ENCODE assay signal across 3 cellular contexts in the genomic region with DNA sequence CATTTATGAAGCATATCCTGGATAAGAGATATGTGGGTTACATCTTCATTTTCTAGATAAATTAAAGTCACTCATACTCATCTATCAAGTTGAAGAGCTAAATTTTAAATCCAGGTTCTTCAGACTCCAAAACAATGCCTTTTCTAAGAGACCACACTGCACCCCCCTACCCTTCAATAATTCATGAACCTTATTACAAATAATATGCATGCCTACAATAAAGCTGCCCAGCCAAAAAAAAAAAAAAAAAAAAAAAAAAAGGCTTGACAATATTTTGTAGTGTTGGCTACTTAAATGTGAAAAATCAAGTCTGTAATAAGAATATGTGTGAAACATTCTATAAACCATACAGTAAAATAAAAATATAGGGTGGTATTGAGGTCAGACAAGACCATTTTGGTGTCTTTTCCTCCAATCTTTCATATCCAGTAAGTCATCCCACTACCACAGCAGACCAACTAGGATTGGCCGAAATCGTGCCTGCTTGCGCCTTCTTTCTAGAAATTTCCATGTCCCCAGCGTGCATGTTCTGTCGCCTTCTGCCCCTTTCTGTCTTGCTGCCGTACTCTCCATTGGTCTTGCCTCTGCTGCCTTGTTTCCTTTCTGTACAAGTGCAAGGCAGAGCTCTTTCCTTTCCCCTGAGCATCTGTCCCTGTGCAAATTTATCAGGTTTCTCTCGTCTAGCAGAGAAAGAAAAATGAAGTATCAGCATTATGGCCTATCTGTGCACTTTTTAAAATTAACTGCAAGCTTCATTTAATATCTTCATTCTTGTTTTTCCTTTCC.
TF ChIP-seq lines count a peak whose summit lies in the region.

No MANE protein-coding gene starts in this region.

TF ChIP-seq in HepG2, 621 proteins besides CTCF, POLR2A, EP300 and RAD21:
- TF ChIP-seq HNF4A (CRISPR knock-in tag; IDR thresholded peaks at IDR 0.05) (no peak), POLR2AphosphoS2 (IDR thresholded peaks at IDR 0.05; ENCODE audit: low read depth, low read length) (no peak), MAFK (conservative IDR thresholded peaks at IDR 0.05 in 1 of 2, IDR thresholded peaks at IDR 0.05 in 1 of 2; ENCODE audit: low read length in 2 of 2) (peak in 1 of 2 experiments; percentile 41; a peak in 1 of 4 replicates), MAFF (IDR thresholded peaks at IDR 0.05; ENCODE audit: low read depth, low read length) (peak; percentile 40), SIN3B (IDR thresholded peaks at IDR 0.05; ENCODE audit: low read length) (no peak)
- TF ChIP-seq, protein P1, sequence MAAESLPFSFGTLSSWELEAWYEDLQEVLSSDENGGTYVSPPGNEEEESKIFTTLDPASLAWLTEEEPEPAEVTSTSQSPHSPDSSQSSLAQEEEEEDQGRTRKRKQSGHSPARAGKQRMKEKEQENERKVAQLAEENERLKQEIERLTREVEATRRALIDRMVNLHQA (CRISPR knock-in tag; IDR thresholded peaks at IDR 0.05): no peak

TF ChIP-seq in IMR-90, 13 proteins besides CTCF, POLR2A, EP300 and RAD21:
- TF ChIP-seq FOS (IDR thresholded peaks at IDR 0.05; ENCODE audit: low read depth, low read length) (no peak), MAFK (IDR thresholded peaks at IDR 0.05; ENCODE audit: low read depth, low read length) (0 out of 2 replicates have a peak, but pooled peaks have one; percentile 7)
- TF ChIP-seq, protein P2, sequence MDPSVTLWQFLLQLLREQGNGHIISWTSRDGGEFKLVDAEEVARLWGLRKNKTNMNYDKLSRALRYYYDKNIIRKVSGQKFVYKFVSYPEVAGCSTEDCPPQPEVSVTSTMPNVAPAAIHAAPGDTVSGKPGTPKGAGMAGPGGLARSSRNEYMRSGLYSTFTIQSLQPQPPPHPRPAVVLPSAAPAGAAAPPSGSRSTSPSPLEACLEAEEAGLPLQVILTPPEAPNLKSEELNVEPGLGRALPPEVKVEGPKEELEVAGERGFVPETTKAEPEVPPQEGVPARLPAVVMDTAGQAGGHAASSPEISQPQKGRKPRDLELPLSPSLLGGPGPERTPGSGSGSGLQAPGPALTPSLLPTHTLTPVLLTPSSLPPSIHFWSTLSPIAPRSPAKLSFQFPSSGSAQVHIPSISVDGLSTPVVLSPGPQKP (IDR thresholded peaks at IDR 0.05; ENCODE audit: borderline replicate concordance, low read depth, low read length): no peak
TF ChIP-seq in IMR-90: peak in this region for 1.

TF ChIP-seq in K562, 482 proteins besides CTCF, POLR2A, EP300 and RAD21 (continues in another document):
- TF ChIP-seq MEF2D (tag; conservative IDR thresholded peaks at IDR 0.05; ENCODE audit: low read depth) (0 out of 2 replicates have a peak, but pooled peaks have one; percentile 36), HMGN3 (IDR thresholded peaks at IDR 0.05; ENCODE audit: borderline replicate concordance, extremely low read depth, insufficient read length, low read depth, low read length) (no peak), CEBPG (CRISPR knock-in tag; IDR thresholded peaks at IDR 0.05) (no peak), CEBPG (tag; conservative IDR thresholded peaks at IDR 0.05 in 1 of 2, IDR thresholded peaks at IDR 0.05 in 1 of 2) (no peak), ZNF695 (CRISPR knock-in tag; IDR thresholded peaks at IDR 0.05) (no peak), POLR3G (IDR thresholded peaks at IDR 0.05; ENCODE audit: extremely low read depth, insufficient read length, insufficient replicate concordance) (no peak), MYNN (IDR thresholded peaks at IDR 0.05) (no peak), MYNN (CRISPR knock-in tag; IDR thresholded peaks at IDR 0.05) (no peak), HDAC1 (IDR thresholded peaks at IDR 0.05) (0 out of 4 replicates have a peak, but pooled peaks of 1 of the 2 experiments have one; percentile 21), ZNF311 (CRISPR knock-in tag; IDR thresholded peaks at IDR 0.05) (peak; percentile 19; the same call in 1 of the 2 replicates), ZNF41 (CRISPR knock-in tag; conservative IDR thresholded peaks at IDR 0.05) (0 out of 2 replicates have a peak, but pooled peaks have one; percentile 10), HDGF (IDR thresholded peaks at IDR 0.05) (0 out of 2 replicates have a peak, but pooled peaks have one; percentile 67), HNRNPLL (IDR thresholded peaks at IDR 0.05; ENCODE audit: low read depth, low read length, poor library complexity, severe bottlenecking) (no peak), CBFB (CRISPR knock-in tag; IDR thresholded peaks at IDR 0.05) (no peak), ZNF316 (IDR thresholded peaks at IDR 0.05) (peak; percentile 97), MAFK (IDR thresholded peaks at IDR 0.05; ENCODE audit: low read length) (peak; percentile 15; the same call in 1 of the 2 replicates), ZNF644 (tag; IDR thresholded peaks at IDR 0.05; ENCODE audit: low read depth) (peak; percentile 73; the same call in 1 of the 2 replicates), ZBTB17 (CRISPR knock-in tag; IDR thresholded peaks at IDR 0.05) (peak; percentile 27; the same call in 1 of the 2 replicates), CCAR2 (IDR thresholded peaks at IDR 0.05; ENCODE audit: low read depth, low read length) (no peak), MAFF (IDR thresholded peaks at IDR 0.05; ENCODE audit: low read length) (peak; percentile 57), ZFP36 (IDR thresholded peaks at IDR 0.05; ENCODE audit: low read depth, low read length, partially characterized antibody) (no peak), GABPA (tag; conservative IDR thresholded peaks at IDR 0.05; ENCODE audit: low read depth) (0 out of 2 replicates have a peak, but pooled peaks have one; percentile 1), POLR2G (IDR thresholded peaks at IDR 0.05; ENCODE audit: low read depth, low read length) (no peak), ZNF384 (IDR thresholded peaks at IDR 0.05; ENCODE audit: low read depth, low read length) (peak; percentile 85), MTA3 (IDR thresholded peaks at IDR 0.05; ENCODE audit: borderline replicate concordance) (no peak), STAT5B (CRISPR knock-in tag; IDR thresholded peaks at IDR 0.05) (0 out of 2 replicates have a peak, but pooled peaks have one; percentile 6), ARID2 (IDR thresholded peaks at IDR 0.05) (no peak), NRF1 (conservative IDR thresholded peaks at IDR 0.05 in 1 of 2, IDR thresholded peaks at IDR 0.05 in 1 of 2) (peak in 1 of 2 experiments; percentile 26; a peak in 1 of 4 replicates), PTRF (tag; IDR thresholded peaks at IDR 0.05) (0 out of 2 replicates have a peak, but pooled peaks have one; percentile 51), GATAD2B (IDR thresholded peaks at IDR 0.05; ENCODE audit: borderline replicate concordance) (no peak), IFI16 (CRISPR knock-in tag; IDR thresholded peaks at IDR 0.05) (0 out of 2 replicates have a peak, but pooled peaks have one; percentile 8), FOXK2 (conservative IDR thresholded peaks at IDR 0.05 in 1 of 2, IDR thresholded peaks at IDR 0.05 in 1 of 2; ENCODE audit: low read depth in 2 of 2) (peak in 1 of 2 experiments; percentile 48; a peak in 2 of 4 replicates)
- TF ChIP-seq, protein P3, sequence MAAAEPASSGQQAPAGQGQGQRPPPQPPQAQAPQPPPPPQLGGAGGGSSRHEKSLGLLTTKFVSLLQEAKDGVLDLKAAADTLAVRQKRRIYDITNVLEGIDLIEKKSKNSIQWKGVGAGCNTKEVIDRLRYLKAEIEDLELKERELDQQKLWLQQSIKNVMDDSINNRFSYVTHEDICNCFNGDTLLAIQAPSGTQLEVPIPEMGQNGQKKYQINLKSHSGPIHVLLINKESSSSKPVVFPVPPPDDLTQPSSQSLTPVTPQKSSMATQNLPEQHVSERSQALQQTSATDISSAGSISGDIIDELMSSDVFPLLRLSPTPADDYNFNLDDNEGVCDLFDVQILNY (CRISPR knock-in tag; IDR thresholded peaks at IDR 0.05): no peak
- TF ChIP-seq, protein P4, sequence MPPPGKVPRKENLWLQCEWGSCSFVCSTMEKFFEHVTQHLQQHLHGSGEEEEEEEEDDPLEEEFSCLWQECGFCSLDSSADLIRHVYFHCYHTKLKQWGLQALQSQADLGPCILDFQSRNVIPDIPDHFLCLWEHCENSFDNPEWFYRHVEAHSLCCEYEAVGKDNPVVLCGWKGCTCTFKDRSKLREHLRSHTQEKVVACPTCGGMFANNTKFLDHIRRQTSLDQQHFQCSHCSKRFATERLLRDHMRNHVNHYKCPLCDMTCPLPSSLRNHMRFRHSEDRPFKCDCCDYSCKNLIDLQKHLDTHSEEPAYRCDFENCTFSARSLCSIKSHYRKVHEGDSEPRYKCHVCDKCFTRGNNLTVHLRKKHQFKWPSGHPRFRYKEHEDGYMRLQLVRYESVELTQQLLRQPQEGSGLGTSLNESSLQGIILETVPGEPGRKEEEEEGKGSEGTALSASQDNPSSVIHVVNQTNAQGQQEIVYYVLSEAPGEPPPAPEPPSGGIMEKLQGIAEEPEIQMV (tag; conservative IDR thresholded peaks at IDR 0.05; ENCODE audit: low read depth): peak; percentile 50; the same call in 1 of the 2 replicates
- TF ChIP-seq, protein P5, sequence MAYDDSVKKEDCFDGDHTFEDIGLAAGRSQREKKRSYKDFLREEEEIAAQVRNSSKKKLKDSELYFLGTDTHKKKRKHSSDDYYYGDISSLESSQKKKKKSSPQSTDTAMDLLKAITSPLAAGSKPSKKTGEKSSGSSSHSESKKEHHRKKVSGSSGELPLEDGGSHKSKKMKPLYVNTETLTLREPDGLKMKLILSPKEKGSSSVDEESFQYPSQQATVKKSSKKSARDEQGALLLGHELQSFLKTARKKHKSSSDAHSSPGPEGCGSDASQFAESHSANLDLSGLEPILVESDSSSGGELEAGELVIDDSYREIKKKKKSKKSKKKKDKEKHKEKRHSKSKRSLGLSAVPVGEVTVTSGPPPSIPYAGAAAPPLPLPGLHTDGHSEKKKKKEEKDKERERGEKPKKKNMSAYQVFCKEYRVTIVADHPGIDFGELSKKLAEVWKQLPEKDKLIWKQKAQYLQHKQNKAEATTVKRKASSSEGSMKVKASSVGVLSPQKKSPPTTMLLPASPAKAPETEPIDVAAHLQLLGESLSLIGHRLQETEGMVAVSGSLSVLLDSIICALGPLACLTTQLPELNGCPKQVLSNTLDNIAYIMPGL (CRISPR knock-in tag; IDR thresholded peaks at IDR 0.05): 0 out of 2 replicates have a peak, but pooled peaks have one; percentile 6
- TF ChIP-seq, protein P6, sequence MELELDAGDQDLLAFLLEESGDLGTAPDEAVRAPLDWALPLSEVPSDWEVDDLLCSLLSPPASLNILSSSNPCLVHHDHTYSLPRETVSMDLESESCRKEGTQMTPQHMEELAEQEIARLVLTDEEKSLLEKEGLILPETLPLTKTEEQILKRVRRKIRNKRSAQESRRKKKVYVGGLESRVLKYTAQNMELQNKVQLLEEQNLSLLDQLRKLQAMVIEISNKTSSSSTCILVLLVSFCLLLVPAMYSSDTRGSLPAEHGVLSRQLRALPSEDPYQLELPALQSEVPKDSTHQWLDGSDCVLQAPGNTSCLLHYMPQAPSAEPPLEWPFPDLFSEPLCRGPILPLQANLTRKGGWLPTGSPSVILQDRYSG (tag; conservative IDR thresholded peaks at IDR 0.05; ENCODE audit: low read depth): peak; percentile 82; the same call in 1 of the 2 replicates
- TF ChIP-seq, protein P7, sequence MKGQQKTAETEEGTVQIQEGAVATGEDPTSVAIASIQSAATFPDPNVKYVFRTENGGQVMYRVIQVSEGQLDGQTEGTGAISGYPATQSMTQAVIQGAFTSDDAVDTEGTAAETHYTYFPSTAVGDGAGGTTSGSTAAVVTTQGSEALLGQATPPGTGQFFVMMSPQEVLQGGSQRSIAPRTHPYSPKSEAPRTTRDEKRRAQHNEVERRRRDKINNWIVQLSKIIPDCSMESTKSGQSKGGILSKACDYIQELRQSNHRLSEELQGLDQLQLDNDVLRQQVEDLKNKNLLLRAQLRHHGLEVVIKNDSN (CRISPR knock-in tag; IDR thresholded peaks at IDR 0.05): no peak
- TF ChIP-seq, protein P8, sequence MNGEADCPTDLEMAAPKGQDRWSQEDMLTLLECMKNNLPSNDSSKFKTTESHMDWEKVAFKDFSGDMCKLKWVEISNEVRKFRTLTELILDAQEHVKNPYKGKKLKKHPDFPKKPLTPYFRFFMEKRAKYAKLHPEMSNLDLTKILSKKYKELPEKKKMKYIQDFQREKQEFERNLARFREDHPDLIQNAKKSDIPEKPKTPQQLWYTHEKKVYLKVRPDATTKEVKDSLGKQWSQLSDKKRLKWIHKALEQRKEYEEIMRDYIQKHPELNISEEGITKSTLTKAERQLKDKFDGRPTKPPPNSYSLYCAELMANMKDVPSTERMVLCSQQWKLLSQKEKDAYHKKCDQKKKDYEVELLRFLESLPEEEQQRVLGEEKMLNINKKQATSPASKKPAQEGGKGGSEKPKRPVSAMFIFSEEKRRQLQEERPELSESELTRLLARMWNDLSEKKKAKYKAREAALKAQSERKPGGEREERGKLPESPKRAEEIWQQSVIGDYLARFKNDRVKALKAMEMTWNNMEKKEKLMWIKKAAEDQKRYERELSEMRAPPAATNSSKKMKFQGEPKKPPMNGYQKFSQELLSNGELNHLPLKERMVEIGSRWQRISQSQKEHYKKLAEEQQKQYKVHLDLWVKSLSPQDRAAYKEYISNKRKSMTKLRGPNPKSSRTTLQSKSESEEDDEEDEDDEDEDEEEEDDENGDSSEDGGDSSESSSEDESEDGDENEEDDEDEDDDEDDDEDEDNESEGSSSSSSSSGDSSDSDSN (IDR thresholded peaks at IDR 0.05; ENCODE audit: borderline replicate concordance in 1 of 2, low read depth in 2 of 2, low read length in 2 of 2): no peak
